In the genomic region with DNA sequence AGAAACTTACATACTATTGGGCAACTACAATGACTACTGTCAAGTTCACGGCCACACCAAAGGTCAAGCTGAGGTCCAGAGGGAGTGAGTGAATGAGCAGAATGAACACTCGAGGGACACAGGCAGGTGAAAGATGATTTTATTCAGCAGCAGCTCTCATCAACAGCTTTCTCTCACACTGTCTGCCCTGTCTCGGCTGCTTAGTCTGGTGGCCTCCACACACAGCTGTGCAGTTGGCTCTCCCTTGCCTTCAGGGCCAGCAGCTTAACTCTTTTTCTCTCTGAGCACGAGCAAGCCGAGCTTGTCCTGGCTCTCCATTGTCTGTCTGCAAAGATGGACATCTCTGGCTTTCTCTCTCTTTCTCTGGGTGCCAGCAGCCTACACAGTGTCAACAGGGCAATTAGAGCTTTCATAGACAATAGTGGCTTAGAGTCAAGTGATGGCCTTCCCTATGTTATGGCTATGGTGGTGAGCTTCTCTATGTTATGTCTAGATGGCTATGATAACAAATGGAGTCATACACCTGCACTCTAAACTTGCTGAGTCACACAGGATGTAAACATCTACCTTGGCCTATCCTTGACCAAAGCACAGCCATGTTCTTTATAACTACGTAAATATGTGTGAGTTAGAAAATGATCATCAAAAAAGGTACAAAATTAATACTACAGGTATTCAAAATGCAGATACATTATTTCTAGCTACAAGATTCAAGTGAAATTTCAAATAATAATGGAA, we compare ENCODE assay signal across 1 cellular context.
TF ChIP-seq lines count a peak whose summit lies in the region.

No MANE protein-coding gene starts in this region.

TF ChIP-seq in K562, 482 proteins besides CTCF, POLR2A, EP300 and RAD21 (continued from another document):
- TF ChIP-seq ZNF592 (IDR thresholded peaks at IDR 0.05) = peak; percentile 79
- no peak for TF ChIP-seq USF2 (CRISPR knock-in tag; IDR thresholded peaks at IDR 0.05)
- peak; percentile 52; the same call in 1 of the 2 replicates for TF ChIP-seq NFE2 (IDR thresholded peaks at IDR 0.05; ENCODE audit: low read depth)
- no peak for TF ChIP-seq PHB (CRISPR knock-in tag; IDR thresholded peaks at IDR 0.05)
- peak in 1 of 2 experiments; percentile 39; a peak in 2 of 4 replicates for TF ChIP-seq FOXK2 (conservative IDR thresholded peaks at IDR 0.05 in 1 of 2, IDR thresholded peaks at IDR 0.05 in 1 of 2; ENCODE audit: low read depth in 2 of 2)
